17 cellular contexts compared by ENCODE assay signal in genomic region chr1:213399695-213400094, GRCh38.
A peak's percentile ranks its signal among the peaks of the same experiment; 100 is the strongest.
DNase-seq lines count a peak whose midpoint lies in the region; ATAC-seq and TF ChIP-seq lines count a peak whose summit lies in the region.
"Had no signal": no experiment of that assay in that cellular context is flagged by ENCODE, and none has a peak within 500 bp of the region (broad histone marks: within the 10 kb centered on the region; RNA-seq: fewer than 3 reads in every experiment).

No MANE protein-coding gene starts in this region.

- H3K4me1 Mint-ChIP-seq in neural crest cell: peaks cover 42% of the 10 kb centered on the region
- H3K4me1 Mint-ChIP-seq: activated CD4-positive, alpha-beta T cell treated with anti-CD3 and anti-CD28 coated beads for 36 hours had no signal

- no peak for TF ChIP-seq POLR2A in transverse colon (IDR thresholded peaks at IDR 0.05)

- H3K9me3 ChIP-seq in SJCRH30 (replicated peaks) (no peaks in the 10 kb centered on the region), heart right ventricle (no peaks in the 10 kb centered on the region), transverse colon (no peaks in the 10 kb centered on the region)
- H3K9me3 ChIP-seq: neutrophil had no signal

- H3K36me3 ChIP-seq in SJCRH30 (no peaks in the 10 kb centered on the region), heart right ventricle (no peaks in the 10 kb centered on the region), transverse colon (no peaks in the 10 kb centered on the region)
- H3K36me3 ChIP-seq: neutrophil had no signal

- no peaks in the 10 kb centered on the region for H3K27me3 ChIP-seq in SJCRH30
- H3K27me3 ChIP-seq in heart right ventricle: no peaks in the 10 kb centered on the region
- H3K27me3 ChIP-seq in transverse colon: no peaks in the 10 kb centered on the region
- H3K27me3 ChIP-seq: neutrophil had no signal

- peaks cover 21% of the 10 kb centered on the region for H3K9me3 Mint-ChIP-seq in neural crest cell
- H3K9me3 Mint-ChIP-seq: activated naive CD4-positive, alpha-beta T cell treated with anti-CD3 and anti-CD28 coated beads, Interleukin-2, amount 50 U/mL, for 72 hours had no signal

- H3K36me3 Mint-ChIP-seq in neural crest cell (ENCODE audit: low read depth): peaks cover 4% of the 10 kb centered on the region
- H3K36me3 Mint-ChIP-seq: activated naive CD4-positive, alpha-beta T cell treated with anti-CD3 and anti-CD28 coated beads, Interleukin-2, amount 50 U/mL, for 72 hours had no signal

- no peak for TF ChIP-seq CTCF in heart right ventricle (IDR thresholded peaks at IDR 0.05)
- no peak for TF ChIP-seq CTCF in neural crest cell (conservative IDR thresholded peaks at IDR 0.05)
- no peak for TF ChIP-seq CTCF in transverse colon (IDR thresholded peaks at IDR 0.05)

- H3K4me3 Mint-ChIP-seq in neural crest cell: peak overlapping the region; percentile 81
- H3K4me3 Mint-ChIP-seq: activated CD4-positive, alpha-beta T cell treated with anti-CD3 and anti-CD28 coated beads for 36 hours had no signal

- in situ Hi-C loops in G401 (cut with HindIII; ENCODE audit: low sequenced_read_pairs): no loop called here
- in situ Hi-C loops in transverse colon (cut with MboI; ENCODE audit: low pct_ligation_motif_present in 1 of 4, low pct_unique_long_range_greater_than_20kb in 1 of 4, low sequenced_read_pairs in 3 of 4): loop anchor here in 1 of 4 donors (25.0 kb wide), 1 partner anchor 738 kb away; no protein-coding TSS in a partner anchor

- 35 to 47% methylated on average over 10 of the region's 10 CpGs for WGBS in heart right ventricle, 2 donors
- 87 to 100% methylated on average over 3 to 10 of the region's 10 CpGs for WGBS in transverse colon (ENCODE audit: low coverage in 1 of 2), 2 donors

- ATAC-seq in heart right ventricle (peak; percentile 69 to 96 (median 90)), GM18502 (IDR thresholded peaks at IDR 0.05; ENCODE audit: poor library complexity, unreplicated experiment) (no peak)
- ATAC-seq: activated CD4-positive, alpha-beta T cell treated with anti-CD3 and anti-CD28 coated beads for 36 hours; activated naive CD4-positive, alpha-beta T cell treated with anti-CD3 and anti-CD28 coated beads, Interleukin-2, amount 50 U/mL, for 72 hours had no signal

- H3K4me1 ChIP-seq in SJCRH30: no peaks in the 10 kb centered on the region
- H3K4me1 ChIP-seq in heart right ventricle: peaks cover 0 to 17% (median 7%) of the 10 kb centered on the region in 9 donors
- no peaks in the 10 kb centered on the region for H3K4me1 ChIP-seq in transverse colon

- no peak overlapping the region for H3K27ac ChIP-seq in SJCRH30
- peak overlapping the region in 7 of 10 donors; percentile 29 to 81 (median 74) for H3K27ac ChIP-seq in heart right ventricle
- no peak overlapping the region for H3K27ac ChIP-seq in transverse colon
- H3K27ac ChIP-seq: GM23248, neutrophil had no signal

- no peak for TF ChIP-seq EP300 in transverse colon (IDR thresholded peaks at IDR 0.05; ENCODE audit: low read depth)

- intact Hi-C loops in heart right ventricle (cut with DNase I): loop anchor here in 1 of 10 donors (1.0 kb wide), 1 partner anchor 32 kb away; no protein-coding TSS in a partner anchor
- intact Hi-C loops in transverse colon (cut with DNase I; ENCODE audit: low total_unique reads): no loop called here

- DNase-seq in G401 (ENCODE audit: low spot score) (peak; percentile 99), SJCRH30 (peak; percentile 33 to 45), heart right ventricle (peak in 1 of 2 donors; percentile 38), neural crest cell (ENCODE audit: low read depth, low spot score) (peak; percentile 25), kidney glomerular epithelial cell (lab: John Stamatoyannopoulos, UW) (no peak), transverse colon (no peak), dedifferentiated amniotic fluid mesenchymal stem cell (ENCODE audit: extremely low spot score) (no peak)
- DNase-seq: activated CD4-positive, alpha-beta T cell treated with anti-CD3 and anti-CD28 coated beads for 36 hours; effector memory CD4-positive, alpha-beta T cell; GF-D8; GM23248; Karpas-422; SHP77; stimulated activated CD4-positive, alpha-beta T cell treated with anti-CD3 and anti-CD28 coated beads, Interleukin-2, amount 100 ng/mL, for 48 hours had no signal

- peak overlapping the region; percentile 19; the same call in 1 of the 2 replicates for H3K4me3 ChIP-seq in SJCRH30
- H3K4me3 ChIP-seq in heart right ventricle: peak overlapping the region in 1 of 10 donors; percentile 7
- H3K4me3 ChIP-seq in transverse colon: no peak overlapping the region
- H3K4me3 ChIP-seq: GM23248 had no signal

- no peaks in the 10 kb centered on the region for H3K27me3 Mint-ChIP-seq in neural crest cell (ENCODE audit: low read depth)

- H3K27ac Mint-ChIP-seq in neural crest cell (ENCODE audit: unreplicated experiment): peak overlapping the region; percentile 90
- H3K27ac Mint-ChIP-seq: activated CD4-positive, alpha-beta T cell treated with anti-CD3 and anti-CD28 coated beads for 36 hours; activated naive CD4-positive, alpha-beta T cell treated with anti-CD3 and anti-CD28 coated beads, Interleukin-2, amount 50 U/mL, for 72 hours had no signal

Comparison
In these comparisons a context has a peak if more than half of its experiments do, and no peak if none do; other contexts are left out.
1. DNase-seq: peak in G401 (single experiment), SJCRH30 (2 of 2) and neural crest cell (single experiment); none in kidney glomerular epithelial cell (single experiment), transverse colon (single experiment) and dedifferentiated amniotic fluid mesenchymal stem cell (single experiment).
2. H3K27ac ChIP-seq: peak in heart right ventricle (7 of 10); none in SJCRH30 (single experiment) and transverse colon (0 of 4).